Comparison of ENCODE assay signal across 8 cellular contexts in the genomic region with DNA sequence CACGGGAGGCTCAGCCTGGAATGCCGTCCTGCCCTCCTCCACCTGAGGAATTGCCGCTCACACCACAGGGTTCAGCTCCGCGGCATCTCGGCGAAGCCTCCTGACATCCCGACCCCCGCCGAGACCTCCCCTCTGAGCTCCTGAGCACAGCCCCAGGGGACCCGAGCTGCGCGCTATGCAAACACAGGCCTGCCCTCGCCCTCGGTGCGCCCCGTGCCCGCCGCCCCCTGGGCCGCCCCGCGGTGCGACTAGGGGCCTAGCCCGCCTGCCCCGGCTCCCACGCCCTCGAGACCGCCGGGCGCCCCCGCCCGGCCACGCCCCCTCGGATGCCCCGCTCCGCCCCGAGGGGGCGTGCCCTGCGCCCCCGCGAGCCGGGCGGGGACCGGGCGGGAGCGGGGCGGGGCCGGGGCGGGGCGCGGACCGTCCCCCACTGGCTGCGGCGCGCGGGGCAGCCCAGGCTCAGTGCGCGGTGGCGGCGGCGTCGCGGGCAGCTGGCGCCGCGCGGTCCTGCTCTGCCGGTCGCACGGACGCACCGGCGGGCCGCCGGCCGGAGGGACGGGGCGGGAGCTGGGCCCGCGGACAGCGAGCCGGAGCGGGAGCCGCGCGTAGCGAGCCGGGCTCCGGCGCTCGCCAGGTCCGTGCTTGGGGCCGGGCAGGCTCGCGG. TPM values are rescaled to one million over a fixed set of nuclear protein-coding genes. Genes with fewer than 3 reads are reported as not detected.
DNase-seq lines count a peak whose midpoint lies in the region; ATAC-seq, FAIRE-seq and TF ChIP-seq lines count a peak whose summit lies in the region.

TSS of gene FGFR3 (plus strand) at position 462 of the 664 bp plus-strand sequence. CDS start 642 bp downstream, outside the sequence.

- intact Hi-C loops in left lung (cut with DNase I), result no loop called here

- FAIRE-seq in bronchial epithelial cell (lab: Jason Lieb, UNC), result no peak

- H3K4me3 Mint-ChIP-seq in HFFc6, result no peak within 1 kb of the TSS

- peaks cover 11 to 23% of the 10 kb centered on the region in 2 donors for H3K4me1 ChIP-seq in left lung

- no peaks in the 10 kb centered on the region for H3K4me1 Mint-ChIP-seq in HFFc6 (ENCODE audit: low read depth)

- H3K27me3 Mint-ChIP-seq in HFFc6 (ENCODE audit: insufficient read depth), result peaks cover 14% of the 10 kb centered on the region

- H3K27me3 ChIP-seq in bronchial epithelial cell (ENCODE audit: control insufficient read depth, insufficient read depth, low read length) (no peaks in the 10 kb centered on the region), left lung (peaks cover 24 to 68% of the 10 kb centered on the region in 2 donors)

- H3K36me3 ChIP-seq in bronchial epithelial cell (ENCODE audit: control insufficient read depth, insufficient read depth, low read length) (peaks cover 20% of the 10 kb centered on the region), left lung (no peaks in the 10 kb centered on the region)

- no peaks in the 10 kb centered on the region for H3K9me3 ChIP-seq in left lung

- H3K4me3 ChIP-seq in bronchial epithelial cell (ENCODE audit: low read depth, low read length) (peak within 1 kb of the TSS; percentile 87), left lung (peak within 1 kb of the TSS; percentile 19 to 43)

- TF ChIP-seq CTCF in GM10266 (IDR thresholded peaks at IDR 0.05; ENCODE audit: control insufficient read depth, insufficient read depth, low read depth, missing control alignments), result no peak
- TF ChIP-seq CTCF in bronchial epithelial cell (IDR thresholded peaks at IDR 0.05; ENCODE audit: insufficient read depth, low read length, severe bottlenecking), result no peak
- no peak for TF ChIP-seq CTCF in left lung (IDR thresholded peaks at IDR 0.05)
- TF ChIP-seq CTCF in HFFc6 (IDR thresholded peaks at IDR 0.05), result no peak

- no peak within 1 kb of the TSS for H3K27ac ChIP-seq in left lung

- peak; percentile 96 for DNase-seq in GM10266 (ENCODE audit: extremely low spot score)
- peak in 3 of 5 experiments; percentile 20 to 36 (median 20) for DNase-seq in T-helper 2 cell
- no peak for DNase-seq in bronchial epithelial cell (ENCODE audit: low read depth)
- DNase-seq in left lung, result no peak
- DNase-seq in stimulated activated CD8-positive, alpha-beta memory T cell treated with anti-CD3 and anti-CD28 coated beads, Interleukin-2, amount 100 ng/mL, for 48 hours (ENCODE audit: low read depth in 2 of 2), result peak; percentile 22 to 46
- DNase-seq in HFFc6, result no peak
- no peak for DNase-seq in NK-92 treated with Interleukin-12 subunit alpha and Interleukin-12 subunit beta, amount 100 ng/mL, for 24 hours (lab: John Stamatoyannopoulos, UW)

- ATAC-seq in HG03045 (IDR thresholded peaks at IDR 0.05; ENCODE audit: unreplicated experiment) (peak; percentile 42), left lung (peak; percentile 88)

- no peaks in the 10 kb centered on the region for H3K36me3 Mint-ChIP-seq in HFFc6 (ENCODE audit: low read depth)

- H3K27ac Mint-ChIP-seq in HFFc6, result no peak within 1 kb of the TSS

- no peaks in the 10 kb centered on the region for H3K9me3 Mint-ChIP-seq in HFFc6

RNA-seq across cellular contexts. Expression of gene FGFR3, which starts in this region (rescaled TPM):
- total RNA-seq in bronchial epithelial cell (29.0 and 133 TPM in 2 replicates), left lung (10 to 100 TPM; 10.8 to 13.5 TPM)
- 1 to 10 TPM in 1 of 6 experiments, under 1 TPM in 5; 0.59 to 1.6 (median 0.75) TPM for total RNA-seq in HFFc6 (2021; fragmentation: NEBNext Ultra II Directional; extraction: Animal tissue kit (Norgen Biotek cat#: 25700))

Comparison
In these comparisons a context has a peak if more than half of its experiments do, and no peak if none do; other contexts are left out.
1. RNA of gene FGFR3 (total RNA-seq): 29.0 to 133 TPM in bronchial epithelial cell and 10.8 to 13.5 TPM in left lung; 0.59 to 1.6 TPM in HFFc6; every median in the first group is over 4 times any median in the second.
2. DNase-seq: peak in GM10266 (single experiment), T-helper 2 cell (3 of 5) and stimulated activated CD8-positive, alpha-beta memory T cell treated with anti-CD3 and anti-CD28 coated beads, Interleukin-2, amount 100 ng/mL, for 48 hours (2 of 2); none in bronchial epithelial cell (single experiment), left lung (0 of 2), HFFc6 (single experiment) and NK-92 treated with Interleukin-12 subunit alpha and Interleukin-12 subunit beta, amount 100 ng/mL, for 24 hours (single experiment).